1 cellular context compared by ENCODE assay signal in the genomic region with DNA sequence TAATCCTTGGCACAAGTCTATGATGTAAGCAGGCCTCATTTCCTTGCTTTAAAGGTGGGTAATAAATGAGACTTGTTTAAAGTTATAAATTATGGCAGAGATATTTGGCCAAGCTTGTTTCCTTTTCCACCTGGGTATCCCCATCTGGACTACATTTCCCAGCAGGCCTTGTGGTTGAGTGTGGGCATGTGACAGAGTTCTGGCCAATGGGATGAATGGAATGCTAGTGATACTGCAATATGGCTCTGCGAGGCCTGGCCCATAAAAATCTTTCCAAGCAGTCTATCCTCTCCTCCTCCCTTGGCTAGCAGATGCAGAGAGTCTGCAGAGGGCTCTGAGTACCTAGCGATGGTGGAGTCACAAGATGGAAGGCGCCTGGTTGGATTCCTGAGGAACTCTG.
A peak's percentile ranks its signal among the peaks of the same experiment; 100 is the strongest.
TF ChIP-seq lines count a peak whose summit lies in the region.

No MANE protein-coding gene starts in this region.

TF ChIP-seq in GM12878, 131 proteins besides CTCF, POLR2A, EP300 and RAD21 (continued from another document):
- TF ChIP-seq BCLAF1 (IDR thresholded peaks at IDR 0.05) (no peak), USF2 (IDR thresholded peaks at IDR 0.05; ENCODE audit: borderline replicate concordance, low read depth, low read length) (peak; percentile 52), BMI1 (IDR thresholded peaks at IDR 0.05; ENCODE audit: borderline replicate concordance) (no peak), BACH1 (IDR thresholded peaks at IDR 0.05; ENCODE audit: borderline replicate concordance) (no peak), CEBPZ (IDR thresholded peaks at IDR 0.05; ENCODE audit: low read depth, low read length) (no peak), STAT3 (IDR thresholded peaks at IDR 0.05; ENCODE audit: low read depth, low read length) (no peak), KDM1A (IDR thresholded peaks at IDR 0.05; ENCODE audit: borderline replicate concordance) (no peak), RUNX3 (IDR thresholded peaks at IDR 0.05; ENCODE audit: low read length) (peak; percentile 68), NR2C2 (IDR thresholded peaks at IDR 0.05; ENCODE audit: borderline replicate concordance, control insufficient read depth, insufficient read length, low read depth) (no peak), JUNB (IDR thresholded peaks at IDR 0.05) (no peak), ZNF24 (IDR thresholded peaks at IDR 0.05) (no peak), RAD51 (IDR thresholded peaks at IDR 0.05) (peak; percentile 39; the same call in 1 of the 2 replicates), SIX5 (IDR thresholded peaks at IDR 0.05; ENCODE audit: low read depth, low read length, severe bottlenecking) (peak; percentile 68), YY1 (IDR thresholded peaks at IDR 0.05; ENCODE audit: low read depth, low read length) (peak; percentile 57; the same call in 1 of the 2 replicates), FOS (IDR thresholded peaks at IDR 0.05; ENCODE audit: borderline replicate concordance, extremely low read depth, insufficient read length) (no peak), EED (IDR thresholded peaks at IDR 0.05; ENCODE audit: low read depth) (no peak)
- TF ChIP-seq, protein P1, sequence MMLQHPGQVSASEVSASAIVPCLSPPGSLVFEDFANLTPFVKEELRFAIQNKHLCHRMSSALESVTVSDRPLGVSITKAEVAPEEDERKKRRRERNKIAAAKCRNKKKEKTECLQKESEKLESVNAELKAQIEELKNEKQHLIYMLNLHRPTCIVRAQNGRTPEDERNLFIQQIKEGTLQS (IDR thresholded peaks at IDR 0.05; ENCODE audit: borderline replicate concordance, extremely low read depth, low read depth, low read length): peak; percentile 76; the same call in 1 of the 2 replicates
